Comparison of ENCODE assay signal across 8 cellular contexts in the genomic region with DNA sequence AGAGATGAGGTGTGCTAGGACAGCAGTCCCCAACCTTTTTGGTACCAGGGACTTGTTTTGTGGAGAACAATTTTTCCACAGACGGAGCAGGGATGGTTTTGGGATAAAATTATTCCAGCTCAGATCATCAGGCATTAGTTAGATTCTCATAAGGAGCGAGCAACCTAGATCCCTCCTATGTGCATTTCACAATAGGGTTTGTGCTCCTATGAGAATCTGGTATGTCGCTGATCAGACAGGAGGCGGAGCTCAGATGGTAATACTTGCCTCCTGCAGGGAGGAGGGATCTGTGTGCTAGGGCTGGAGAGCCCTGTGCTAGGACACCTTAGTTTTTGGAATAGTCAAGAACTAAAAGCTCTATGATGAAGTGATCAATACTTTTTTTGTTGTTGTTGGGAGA.
DNase-seq lines count a peak whose midpoint lies in the region; ATAC-seq lines count a peak whose summit lies in the region.

No MANE protein-coding gene starts in this region.

- ATAC-seq in HG02852 (IDR thresholded peaks at IDR 0.05; ENCODE audit: unreplicated experiment) (no peak), HG02610 (IDR thresholded peaks at IDR 0.05; ENCODE audit: unreplicated experiment) (no peak)

- peak; percentile 3 for DNase-seq in stimulated activated naive CD4-positive, alpha-beta T cell treated with Interleukin-2 at 50 U/mL for 16 hours (lab: John Stamatoyannopoulos, UW)
- no peak for DNase-seq in stimulated activated naive CD4-positive, alpha-beta T cell (lab: John Stamatoyannopoulos, UW)
- DNase-seq in NCI-H82 treated with DMSO at 0.1 percent for 48 hours (lab: John Stamatoyannopoulos, UW; ENCODE audit: unreplicated experiment) (peak; percentile 65), cerebellar cortex (ENCODE audit: low spot score) (peak; percentile 68), putamen (ENCODE audit: low spot score) (peak; percentile 42), DMS79 treated with DMSO at 0.1 percent for 48 hours (lab: John Stamatoyannopoulos, UW) (no peak)

Comparison
In these comparisons a context has a peak if more than half of its experiments do, and no peak if none do; other contexts are left out.
1. DNase-seq: peak in stimulated activated naive CD4-positive, alpha-beta T cell treated with Interleukin-2 at 50 U/mL for 16 hours (single experiment), NCI-H82 treated with DMSO at 0.1 percent for 48 hours (single experiment), cerebellar cortex (single experiment) and putamen (single experiment); none in stimulated activated naive CD4-positive, alpha-beta T cell (0 of 6) and DMS79 treated with DMSO at 0.1 percent for 48 hours (single experiment).